9 cellular contexts compared by ENCODE assay signal in the genomic region with DNA sequence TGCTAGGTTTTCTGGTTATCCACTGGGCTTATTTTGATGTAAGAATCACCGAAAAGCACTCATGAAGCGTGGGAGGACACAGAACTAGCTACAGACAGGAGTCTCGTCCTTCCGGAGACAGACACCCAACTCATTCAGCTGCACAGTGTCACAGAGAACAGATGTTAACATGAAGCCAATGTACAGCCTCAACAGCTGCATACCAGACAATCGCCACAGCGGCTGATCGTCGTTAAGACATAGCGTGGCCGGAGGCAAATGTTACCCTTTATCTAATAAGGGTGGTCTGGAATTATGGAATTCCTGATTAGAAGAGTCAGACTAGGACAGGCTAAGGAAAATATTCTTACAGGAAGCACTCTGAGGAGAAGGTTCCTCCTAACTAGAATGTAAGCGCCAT. TPM values are rescaled to one million over a fixed set of nuclear protein-coding genes. Genes with fewer than 3 reads are reported as not detected.
A peak's percentile ranks its signal among the peaks of the same experiment; 100 is the strongest.
DNase-seq lines count a peak whose midpoint lies in the region; ATAC-seq, FAIRE-seq and TF ChIP-seq lines count a peak whose summit lies in the region.
"Had no signal": no experiment of that assay in that cellular context is flagged by ENCODE, and none has a peak within 500 bp of the region (broad histone marks: within the 10 kb centered on the region; RNA-seq: fewer than 3 reads in every experiment).

No MANE protein-coding gene starts in this region.

- no peak overlapping the region for H3K4me3 ChIP-seq in upper lobe of left lung
- H3K4me3 ChIP-seq in Peyer's patch = no peak overlapping the region

- no peak for ATAC-seq in activated T-cell treated with anti-CD3 and anti-CD28 coated beads, Interleukin-2, amount 50 U/mL, for 4 hours
- ATAC-seq in activated CD8-positive, alpha-beta T cell treated with anti-CD3 and anti-CD28 coated beads for 36 hours = no peak
- ATAC-seq in memory B cell (ENCODE audit: low read depth) (no peak), upper lobe of left lung (ENCODE audit: low FRiP score in 2 of 2) (no peak)
- ATAC-seq in stimulated activated naive CD8-positive, alpha-beta T cell treated with anti-CD3 and anti-CD28 coated beads, Interleukin-15, amount 100 ng/mL, for 72 hours = no peak

- H3K4me3 Mint-ChIP-seq in activated T-cell treated with anti-CD3 and anti-CD28 coated beads, Interleukin-2, amount 50 U/mL, for 4 hours = peak overlapping the region; percentile 68
- peak overlapping the region; percentile 40 for H3K4me3 Mint-ChIP-seq in activated CD8-positive, alpha-beta T cell treated with anti-CD3 and anti-CD28 coated beads for 36 hours
- H3K4me3 Mint-ChIP-seq in memory B cell = peak overlapping the region; percentile 76
- peak overlapping the region; percentile 22 to 77 for H3K4me3 Mint-ChIP-seq in stimulated activated naive CD8-positive, alpha-beta T cell treated with anti-CD3 and anti-CD28 coated beads, Interleukin-15, amount 100 ng/mL, for 72 hours

- H3K9me3 ChIP-seq in upper lobe of left lung = no peaks in the 10 kb centered on the region
- no peaks in the 10 kb centered on the region for H3K9me3 ChIP-seq in Peyer's patch

- peaks cover 3 to 18% (median 5%) of the 10 kb centered on the region in 4 donors for H3K4me1 ChIP-seq in upper lobe of left lung
- no peaks in the 10 kb centered on the region for H3K4me1 ChIP-seq in Peyer's patch

- intact Hi-C loops in activated CD8-positive, alpha-beta T cell treated with anti-CD3 and anti-CD28 coated beads for 36 hours (cut with micrococcal nuclease) = no loop called here

- TF ChIP-seq POLR2A in upper lobe of left lung (IDR thresholded peaks at IDR 0.05) (no peak), Peyer's patch (IDR thresholded peaks at IDR 0.05) (no peak)

- no peak for TF ChIP-seq CTCF in activated CD8-positive, alpha-beta T cell treated with anti-CD3 and anti-CD28 coated beads for 36 hours (IDR thresholded peaks at IDR 0.05)
- TF ChIP-seq CTCF in upper lobe of left lung (IDR thresholded peaks at IDR 0.05) (no peak), Peyer's patch (IDR thresholded peaks at IDR 0.05) (no peak)

- no peak overlapping the region for H3K27ac Mint-ChIP-seq in activated CD8-positive, alpha-beta T cell treated with anti-CD3 and anti-CD28 coated beads for 36 hours
- H3K27ac Mint-ChIP-seq in memory B cell = no peak overlapping the region
- no peak overlapping the region for H3K27ac Mint-ChIP-seq in stimulated activated naive CD8-positive, alpha-beta T cell treated with anti-CD3 and anti-CD28 coated beads, Interleukin-15, amount 100 ng/mL, for 72 hours

- H3K27ac ChIP-seq in upper lobe of left lung = no peak overlapping the region
- H3K27ac ChIP-seq in Peyer's patch = no peak overlapping the region

- H3K36me3 ChIP-seq in upper lobe of left lung (no peaks in the 10 kb centered on the region), Peyer's patch (no peaks in the 10 kb centered on the region)

- H3K27me3 Mint-ChIP-seq in activated T-cell treated with anti-CD3 and anti-CD28 coated beads, Interleukin-2, amount 50 U/mL, for 4 hours (ENCODE audit: low read depth) = peaks cover 38% of the 10 kb centered on the region
- peaks cover 40% of the 10 kb centered on the region for H3K27me3 Mint-ChIP-seq in activated CD8-positive, alpha-beta T cell treated with anti-CD3 and anti-CD28 coated beads for 36 hours
- H3K27me3 Mint-ChIP-seq in memory B cell = peaks cover 9% of the 10 kb centered on the region
- peaks cover 35% of the 10 kb centered on the region for H3K27me3 Mint-ChIP-seq in stimulated activated naive CD8-positive, alpha-beta T cell treated with anti-CD3 and anti-CD28 coated beads, Interleukin-15, amount 100 ng/mL, for 72 hours

- peaks cover 2% of the 10 kb centered on the region for H3K36me3 Mint-ChIP-seq in activated T-cell treated with anti-CD3 and anti-CD28 coated beads, Interleukin-2, amount 50 U/mL, for 4 hours (ENCODE audit: insufficient read depth)
- no peaks in the 10 kb centered on the region for H3K36me3 Mint-ChIP-seq in activated CD8-positive, alpha-beta T cell treated with anti-CD3 and anti-CD28 coated beads for 36 hours (ENCODE audit: low read depth)
- H3K36me3 Mint-ChIP-seq in memory B cell = no peaks in the 10 kb centered on the region

- 80 to 97% methylated on average over 11 of the region's 11 CpGs for whole genome bisulfite sequencing in upper lobe of left lung, 2 donors

- H3K27me3 ChIP-seq in upper lobe of left lung (peaks cover 0 to 17% (median 5%) of the 10 kb centered on the region in 4 donors), Peyer's patch (peaks cover 0 to 6% of the 10 kb centered on the region in 2 donors)

- H3K9me3 Mint-ChIP-seq in activated T-cell treated with anti-CD3 and anti-CD28 coated beads, Interleukin-2, amount 50 U/mL, for 4 hours = no peaks in the 10 kb centered on the region
- no peaks in the 10 kb centered on the region for H3K9me3 Mint-ChIP-seq in activated CD8-positive, alpha-beta T cell treated with anti-CD3 and anti-CD28 coated beads for 36 hours
- H3K9me3 Mint-ChIP-seq in memory B cell = no peaks in the 10 kb centered on the region
- H3K9me3 Mint-ChIP-seq in stimulated activated naive CD8-positive, alpha-beta T cell treated with anti-CD3 and anti-CD28 coated beads, Interleukin-15, amount 100 ng/mL, for 72 hours = no peaks in the 10 kb centered on the region

- DNase-seq in activated T-cell treated with anti-CD3 and anti-CD28 coated beads, Interleukin-2, amount 50 U/mL, for 4 hours = no peak
- DNase-seq in activated T-cell treated with anti-CD3 and anti-CD28 coated beads, Interleukin-2, amount 50 U/mL, for 1 hour = no peak
- DNase-seq in activated CD8-positive, alpha-beta T cell treated with anti-CD3 and anti-CD28 coated beads for 36 hours = no peak
- DNase-seq in memory B cell (ENCODE audit: low spot score in 2 of 2) (no peak), upper lobe of left lung (no peak), Peyer's patch (no peak), RCC 7860 (ENCODE audit: low spot score) (no peak)
- DNase-seq in stimulated activated naive CD8-positive, alpha-beta T cell treated with anti-CD3 and anti-CD28 coated beads, Interleukin-15, amount 100 ng/mL, for 72 hours = no peak
- DNase-seq: NCI-H1436 had no signal

- H3K4me1 Mint-ChIP-seq in activated T-cell treated with anti-CD3 and anti-CD28 coated beads, Interleukin-2, amount 50 U/mL, for 4 hours (ENCODE audit: low read depth) = peaks cover 2% of the 10 kb centered on the region
- peaks cover 3% of the 10 kb centered on the region for H3K4me1 Mint-ChIP-seq in activated CD8-positive, alpha-beta T cell treated with anti-CD3 and anti-CD28 coated beads for 36 hours (ENCODE audit: low read depth)
- no peaks in the 10 kb centered on the region for H3K4me1 Mint-ChIP-seq in memory B cell
- H3K4me1 Mint-ChIP-seq in stimulated activated naive CD8-positive, alpha-beta T cell treated with anti-CD3 and anti-CD28 coated beads, Interleukin-15, amount 100 ng/mL, for 72 hours = no peaks in the 10 kb centered on the region

- POLR2A ChIA-PET in activated CD8-positive, alpha-beta T cell treated with anti-CD3 and anti-CD28 coated beads for 36 hours (lab: Charles Lee) = interaction anchor here (1.0 kb wide), 1 partner anchor 12 kb away, joined by 3 read pairs; no protein-coding TSS in a partner anchor

- TF ChIP-seq EP300 in upper lobe of left lung (IDR thresholded peaks at IDR 0.05) = no peak

- FAIRE-seq in RCC 7860 (lab: Jason Lieb, UNC) = no peak

- CTCF ChIA-PET in activated CD8-positive, alpha-beta T cell treated with anti-CD3 and anti-CD28 coated beads for 36 hours (lab: Charles Lee) = no interaction called here

RNA-seq across cellular contexts. Expression of a gene that starts 1.2 kb away (rescaled TPM):
- total RNA-seq in activated T-cell treated with anti-CD3 and anti-CD28 coated beads, Interleukin-2, amount 50 U/mL, for 4 hours = under 1 TPM; 0.05 to 0.13 (median 0.13) TPM
- total RNA-seq in activated CD8-positive, alpha-beta T cell treated with anti-CD3 and anti-CD28 coated beads for 36 hours = not detected
- total RNA-seq in upper lobe of left lung (10 to 100 TPM in 1 of 6 donors, 1 to 10 TPM in 5; 1.8 to 11.5 (median 7.5) TPM), Peyer's patch (1 to 10 TPM in 1 of 4 donors, under 1 TPM in 3; 0.35 to 2.5 (median 0.76) TPM)
